In genomic region chr13:100734194-100734720, GRCh38 we compare ENCODE assay signal across 16 cellular contexts.
"Had no signal": no experiment of that assay in that cellular context is flagged by ENCODE, and none has a peak within 500 bp of the region (broad histone marks: within the 10 kb centered on the region; RNA-seq: fewer than 3 reads in every experiment).

No MANE protein-coding gene starts in this region.

- H3K4me1 ChIP-seq: right atrium auricular region, suprapubic skin, transverse colon, uterus had no signal

- DNase-seq: activated CD4-positive, alpha-beta T cell treated with anti-CD3 and anti-CD28 coated beads, Interleukin-2, amount 50 U/mL, for 1 hour; activated CD8-positive, alpha-beta memory T cell treated with anti-CD3 and anti-CD28 coated beads, Interleukin-2, amount 50 U/mL, for 4 hours; activated naive CD4-positive, alpha-beta T cell treated with anti-CD3 and anti-CD28 coated beads for 36 hours; activated T-cell treated with anti-CD3 and anti-CD28 coated beads, Interleukin-2, amount 50 U/mL, for 4 hours; central memory CD4-positive, alpha-beta T cell; foreskin melanocyte; glutamatergic neuron; hypothalamus; islet precursor cell; left colon; posterior cingulate gyrus; stimulated activated naive CD8-positive, alpha-beta T cell treated with anti-CD3 and anti-CD28 coated beads, Interleukin-15, amount 100 ng/mL, for 72 hours; transverse colon; uterus had no signal

- H3K27ac ChIP-seq: right atrium auricular region, suprapubic skin, transverse colon, uterus had no signal

- H3K36me3 ChIP-seq: right atrium auricular region, suprapubic skin, transverse colon, uterus had no signal

- H3K9me3 ChIP-seq: right atrium auricular region, suprapubic skin, transverse colon, uterus had no signal

- H3K4me3 ChIP-seq: right atrium auricular region, suprapubic skin, transverse colon, uterus had no signal

- H3K27me3 ChIP-seq: right atrium auricular region, transverse colon, uterus had no signal
